In genomic region chr13:39025433-39025839, GRCh38 we compare ENCODE assay signal across 25 cellular contexts. TPM values are rescaled to one million over a fixed set of nuclear protein-coding genes. Genes with fewer than 3 reads are reported as not detected.
DNase-seq lines count a peak whose midpoint lies in the region; ATAC-seq and TF ChIP-seq lines count a peak whose summit lies in the region.
"Had no signal": no experiment of that assay in that cellular context is flagged by ENCODE, and none has a peak within 500 bp of the region (broad histone marks: within the 10 kb centered on the region; RNA-seq: fewer than 3 reads in every experiment).

No MANE protein-coding gene starts in this region.

- no TSS peak for BruUV-seq in mammary epithelial cell (replicated peaks; lab: Mats Ljungman, UMichigan)

- dilution Hi-C loops in mammary epithelial cell (cut with HindIII; ENCODE audit: low sequenced_read_pairs) = no loop called here

- in situ Hi-C loops in GM23248 (cut with MboI) = loop anchor here (25.0 kb wide), 1 partner anchor 587 kb away; the partner anchor contains the start of gene LHFPL6
- in situ Hi-C loops in mammary epithelial cell (cut with MboI; ENCODE audit: low sequenced_read_pairs in 2 of 2) = loop anchor here in 1 of 2 donors (25.0 kb wide), 1 partner anchor 587 kb away; the partner anchor contains the start of gene LHFPL6

- H3K27me3 ChIP-seq in GM23248 (replicated peaks; ENCODE audit: insufficient read depth) (no peaks in the 10 kb centered on the region), mammary epithelial cell (ENCODE audit: insufficient read depth, low read length) (no peaks in the 10 kb centered on the region)
- H3K27me3 ChIP-seq: BLaER1 treated with 17β-estradiol and CSF1 and Interleukin-3, amounts not matched to agents 10 nM and 100 nM; cardiac muscle cell; uterus had no signal

- no peaks in the 10 kb centered on the region for H3K9me2 ChIP-seq in GM23248 (ENCODE audit: insufficient read depth)

- H3K9ac ChIP-seq in GM23248 = no peak overlapping the region
- H3K9ac ChIP-seq in mammary epithelial cell (ENCODE audit: insufficient read depth, low read length) = no peak overlapping the region
- H3K9ac ChIP-seq: BLaER1 treated with 17β-estradiol and CSF1 and Interleukin-3, amounts not matched to agents 10 nM and 100 nM had no signal

- intact Hi-C loops in mammary epithelial cell (cut with micrococcal nuclease) = no loop called here
- intact Hi-C loops in mucosa of descending colon (cut with DNase I, micrococcal nuclease) = no loop called here
- intact Hi-C loops in head of caudate nucleus (cut with DNase I) = no loop called here

- H3K4me1 ChIP-seq in GM23248 (ENCODE audit: insufficient read depth) (no peaks in the 10 kb centered on the region; the same call in 1 of the 2 replicates), mammary epithelial cell (ENCODE audit: insufficient read depth, low read length) (no peaks in the 10 kb centered on the region), mucosa of descending colon (ENCODE audit: low read depth) (peaks cover 27% of the 10 kb centered on the region)
- H3K4me1 ChIP-seq: A549; BLaER1 treated with 17β-estradiol and CSF1 and Interleukin-3, amounts not matched to agents 10 nM and 100 nM; uterus had no signal

- H3K36me3 ChIP-seq in GM23248 (ENCODE audit: low read depth) (peaks cover 45% of the 10 kb centered on the region; the same call in 1 of the 2 replicates), mammary epithelial cell (ENCODE audit: insufficient read depth, low read length) (peaks cover 32% of the 10 kb centered on the region), mucosa of descending colon (ENCODE audit: low read depth) (no peaks in the 10 kb centered on the region)
- H3K36me3 ChIP-seq: uterus had no signal

- no peak for TF ChIP-seq CTCF in mammary epithelial cell (conservative IDR thresholded peaks at IDR 0.05 in 1 of 2, IDR thresholded peaks at IDR 0.05 in 1 of 2; ENCODE audit: extremely low read depth in 1 of 2, insufficient read depth in 1 of 2, low read depth in 1 of 2, low read length in 2 of 2)
- no peak for TF ChIP-seq CTCF in mucosa of descending colon (IDR thresholded peaks at IDR 0.05)

- DNase-seq in NCI-H345 (lab: John Stamatoyannopoulos, UW) = peak; percentile 7
- no peak for DNase-seq in NCI-H345 treated with DMSO at 0.1 percent for 48 hours (lab: John Stamatoyannopoulos, UW; ENCODE audit: unreplicated experiment)
- DNase-seq in GM23248 = peak; percentile 5
- DNase-seq in mammary epithelial cell = peak; percentile 35
- DNase-seq in mucosa of descending colon = peak in 1 of 3 donors; percentile 30
- no peak for DNase-seq in HK-2 (ENCODE audit: unreplicated experiment)
- DNase-seq in head of caudate nucleus = no peak
- DNase-seq: activated CD4-positive, alpha-beta T cell treated with anti-CD3 and anti-CD28 coated beads, Interleukin-2, amount 50 U/mL, for 1 hour; H7; left cardiac atrium; naive thymus-derived CD8-positive, alpha-beta T cell; NCI-H1092 treated with DMSO at 0.1 percent for 48 hours; NCI-H2081 treated with DMSO at 0.1 percent for 48 hours; retina; uterus had no signal

- 95 to 100% methylated on average over 2 of the region's 2 CpGs for WGBS in GM23248 (ENCODE audit: low coverage in 1 of 2, low lambda C conversion rate in 2 of 2, missing lambda C conversion rate in 2 of 2), 2 experiments
- 29% methylated on average over 2 of the region's 2 CpGs for WGBS in mammary epithelial cell (ENCODE audit: low coverage, missing lambda C conversion rate)

- H3K4me2 ChIP-seq in GM23248 (ENCODE audit: unreplicated experiment) = no peak overlapping the region
- no peak overlapping the region for H3K4me2 ChIP-seq in mammary epithelial cell (ENCODE audit: insufficient read depth, low read depth, low read length)
- H3K4me2 ChIP-seq: A549; BLaER1 treated with 17β-estradiol and CSF1 and Interleukin-3, amounts not matched to agents 10 nM and 100 nM had no signal

- peak; percentile 85 for ATAC-seq in mucosa of descending colon
- no peak for ATAC-seq in HG02938 (IDR thresholded peaks at IDR 0.05; ENCODE audit: unreplicated experiment)
- ATAC-seq: A549; activated T-helper 17 cell treated with anti-CD3 and anti-CD28 coated beads, Interleukin-2, amount 50 U/mL, for 72 hours; left cardiac atrium; naive thymus-derived CD8-positive, alpha-beta T cell had no signal

- CTCF ChIA-PET in mammary epithelial cell (lab: Charles Lee; ENCODE audit: low non-redundant PET) = no interaction called here

- H3K79me2 ChIP-seq in GM23248 (ENCODE audit: insufficient read depth) (no peaks in the 10 kb centered on the region; the same call in 1 of the 2 replicates), mammary epithelial cell (ENCODE audit: insufficient read depth, low read length) (peaks cover 4% of the 10 kb centered on the region)

- H3F3A ChIP-seq in GM23248 (ENCODE audit: insufficient read depth) = no peaks in the 10 kb centered on the region

- H3K27ac ChIP-seq in GM23248 (no peak overlapping the region), mammary epithelial cell (ENCODE audit: insufficient read depth, low read depth, low read length) (no peak overlapping the region)
- H3K27ac ChIP-seq: A549; BLaER1 treated with 17β-estradiol and CSF1 and Interleukin-3, amounts not matched to agents 10 nM and 100 nM; cardiac muscle cell; uterus had no signal

- H3K4me3 ChIP-seq in GM23248 = no peak overlapping the region
- H3K4me3 ChIP-seq in mammary epithelial cell (replicated peaks in 1 of 3; ENCODE audit: insufficient read depth in 1 of 3, low read depth in 2 of 3, low read length in 3 of 3) = no peak overlapping the region
- no peak overlapping the region for H3K4me3 ChIP-seq in mucosa of descending colon
- H3K4me3 ChIP-seq: A549; BLaER1 treated with 17β-estradiol and CSF1 and Interleukin-3, amounts not matched to agents 10 nM and 100 nM; cardiac muscle cell; uterus had no signal

- H2AFZ ChIP-seq in GM23248 (no peak overlapping the region), mammary epithelial cell (ENCODE audit: low read depth, low read length) (no peak overlapping the region)

- no peaks in the 10 kb centered on the region for H4K20me1 ChIP-seq in GM23248 (ENCODE audit: insufficient read depth)
- H4K20me1 ChIP-seq in mammary epithelial cell (ENCODE audit: insufficient read depth, low read length) = no peaks in the 10 kb centered on the region

- no peaks in the 10 kb centered on the region for H3K9me3 ChIP-seq in GM23248 (ENCODE audit: low read depth)
- no peaks in the 10 kb centered on the region for H3K9me3 ChIP-seq in mammary epithelial cell (replicated peaks; ENCODE audit: insufficient read depth, low read length)
- H3K9me3 ChIP-seq in mucosa of descending colon = no peaks in the 10 kb centered on the region
- H3K9me3 ChIP-seq: A549; BLaER1 treated with 17β-estradiol and CSF1 and Interleukin-3, amounts not matched to agents 10 nM and 100 nM; uterus had no signal

RNA-seq across cellular contexts. Expression of gene PROSER1, which starts 12.5 kb away (rescaled TPM):
- 6.7 and 19.3 TPM in 2 replicates for total RNA-seq in GM23248 (2014; rRNA removed; shearing (Covaris generic))
- polyA plus RNA-seq in GM23248 (2016; fragmentation: Nextera tagmentation; extraction: Ambion mirVana) (7.6 and 8.3 TPM in 2 replicates), mammary epithelial cell (10.6 TPM)
- total RNA-seq in mammary epithelial cell (10 to 100 TPM; 22.3 to 52.4 TPM), mucosa of descending colon (10 to 100 TPM; 37.4 to 45.0 (median 43.3) TPM)
- 15.0 TPM for polyA minus RNA-seq in mammary epithelial cell

RNA-seq across cellular contexts. Expression of gene NHLRC3, which starts 12.8 kb away (rescaled TPM):
- total RNA-seq in GM23248 (2014; rRNA removed; shearing (Covaris generic)) = 7.6 and 12.9 TPM in 2 replicates
- 6.6 and 7.8 TPM in 2 replicates for polyA plus RNA-seq in GM23248 (2016; fragmentation: Nextera tagmentation; extraction: Ambion mirVana)
- 10 to 100 TPM; 15.9 to 30.7 TPM for total RNA-seq in mammary epithelial cell
- polyA plus RNA-seq in mammary epithelial cell = 6.5 TPM
- polyA minus RNA-seq in mammary epithelial cell = 2.2 TPM
- total RNA-seq in mucosa of descending colon = 10 to 100 TPM; 20.9 to 37.0 (median 33.5) TPM

RNA-seq across cellular contexts. Expression of gene STOML3, which starts 34.8 kb away (rescaled TPM):
- total RNA-seq in GM23248 (2014; rRNA removed; shearing (Covaris generic)) = not detected in 2 replicates
- polyA plus RNA-seq in GM23248 (2016; fragmentation: Nextera tagmentation; extraction: Ambion mirVana) (not detected in 2 replicates), mammary epithelial cell (not detected)
- total RNA-seq in mammary epithelial cell (not detected), mucosa of descending colon (under 1 TPM in 1 of 3 donors, not detected in 2; 0.52 TPM)
- polyA minus RNA-seq in mammary epithelial cell = not detected
- total RNA-seq: activated T-helper 17 cell treated with anti-CD3 and anti-CD28 coated beads, Interleukin-2, amount 50 U/mL, for 72 hours; cardiac muscle cell; Daoy; dermis microvascular lymphatic vessel endothelial cell; H7; left cardiac atrium; mesenteric fat pad; naive thymus-derived CD8-positive, alpha-beta T cell; NCI-H460; omental fat pad had no signal
- polyA plus RNA-seq: A549; cardiac muscle cell; naive thymus-derived CD8-positive, alpha-beta T cell had no signal

Comparison
In these comparisons a context has a peak if more than half of its experiments do, and no peak if none do; other contexts are left out.
1. DNase-seq: peak in NCI-H345 (single experiment), GM23248 (single experiment) and mammary epithelial cell (single experiment); none in NCI-H345 treated with DMSO at 0.1 percent for 48 hours (single experiment), HK-2 (single experiment) and head of caudate nucleus (0 of 42).